1 cellular context compared by ENCODE assay signal in genomic region chr3:24640330-24640877, GRCh38.
TF ChIP-seq lines count a peak whose summit lies in the region.

No MANE protein-coding gene starts in this region.

TF ChIP-seq in HepG2, 621 proteins besides CTCF, POLR2A, EP300 and RAD21 (continued from another document):
- TF ChIP-seq ZNF646 (CRISPR knock-in tag; IDR thresholded peaks at IDR 0.05) (no peak), ZNF83 (CRISPR knock-in tag; IDR thresholded peaks at IDR 0.05; ENCODE audit: borderline replicate concordance) (no peak), CREB3 (CRISPR knock-in tag; IDR thresholded peaks at IDR 0.05) (no peak), FOXA3 (CRISPR knock-in tag; IDR thresholded peaks at IDR 0.05) (peak; percentile 15; the same call in 1 of the 2 replicates), ZNF672 (CRISPR knock-in tag; IDR thresholded peaks at IDR 0.05) (no peak), ZNF766 (CRISPR knock-in tag; IDR thresholded peaks at IDR 0.05; ENCODE audit: borderline replicate concordance) (no peak), ELF4 (CRISPR knock-in tag; IDR thresholded peaks at IDR 0.05; ENCODE audit: borderline replicate concordance) (no peak), STAT5B (CRISPR knock-in tag; IDR thresholded peaks at IDR 0.05) (no peak), CEBPG (CRISPR knock-in tag; IDR thresholded peaks at IDR 0.05) (peak; percentile 41; the same call in 1 of the 2 replicates), CERS6 (CRISPR knock-in tag; IDR thresholded peaks at IDR 0.05) (no peak), SRSF1 (optimal IDR thresholded peaks at IDR 0.05; ENCODE audit: low read depth, low read length) (no peak), ZNF230 (CRISPR knock-in tag; IDR thresholded peaks at IDR 0.05) (no peak), IRF2 (CRISPR knock-in tag; IDR thresholded peaks at IDR 0.05) (0 out of 2 replicates have a peak, but pooled peaks have one; percentile 26), ZBTB38 (CRISPR knock-in tag; IDR thresholded peaks at IDR 0.05) (no peak), ARNT (IDR thresholded peaks at IDR 0.05) (no peak), ZNF773 (CRISPR knock-in tag; IDR thresholded peaks at IDR 0.05; ENCODE audit: borderline replicate concordance) (no peak), ZNF563 (CRISPR knock-in tag; IDR thresholded peaks at IDR 0.05) (no peak)
- TF ChIP-seq, protein P1, sequence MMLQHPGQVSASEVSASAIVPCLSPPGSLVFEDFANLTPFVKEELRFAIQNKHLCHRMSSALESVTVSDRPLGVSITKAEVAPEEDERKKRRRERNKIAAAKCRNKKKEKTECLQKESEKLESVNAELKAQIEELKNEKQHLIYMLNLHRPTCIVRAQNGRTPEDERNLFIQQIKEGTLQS (CRISPR knock-in tag; IDR thresholded peaks at IDR 0.05), result no peak
- TF ChIP-seq, protein P2, sequence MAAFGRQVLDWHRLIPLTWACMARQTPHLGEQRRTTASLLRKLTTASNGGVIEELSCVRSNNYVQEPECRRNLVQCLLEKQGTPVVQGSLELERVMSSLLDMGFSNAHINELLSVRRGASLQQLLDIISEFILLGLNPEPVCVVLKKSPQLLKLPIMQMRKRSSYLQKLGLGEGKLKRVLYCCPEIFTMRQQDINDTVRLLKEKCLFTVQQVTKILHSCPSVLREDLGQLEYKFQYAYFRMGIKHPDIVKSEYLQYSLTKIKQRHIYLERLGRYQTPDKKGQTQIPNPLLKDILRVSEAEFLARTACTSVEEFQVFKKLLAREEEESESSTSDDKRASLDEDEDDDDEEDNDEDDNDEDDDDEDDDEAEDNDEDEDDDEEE (CRISPR knock-in tag; IDR thresholded peaks at IDR 0.05), result no peak
- TF ChIP-seq, protein P3, sequence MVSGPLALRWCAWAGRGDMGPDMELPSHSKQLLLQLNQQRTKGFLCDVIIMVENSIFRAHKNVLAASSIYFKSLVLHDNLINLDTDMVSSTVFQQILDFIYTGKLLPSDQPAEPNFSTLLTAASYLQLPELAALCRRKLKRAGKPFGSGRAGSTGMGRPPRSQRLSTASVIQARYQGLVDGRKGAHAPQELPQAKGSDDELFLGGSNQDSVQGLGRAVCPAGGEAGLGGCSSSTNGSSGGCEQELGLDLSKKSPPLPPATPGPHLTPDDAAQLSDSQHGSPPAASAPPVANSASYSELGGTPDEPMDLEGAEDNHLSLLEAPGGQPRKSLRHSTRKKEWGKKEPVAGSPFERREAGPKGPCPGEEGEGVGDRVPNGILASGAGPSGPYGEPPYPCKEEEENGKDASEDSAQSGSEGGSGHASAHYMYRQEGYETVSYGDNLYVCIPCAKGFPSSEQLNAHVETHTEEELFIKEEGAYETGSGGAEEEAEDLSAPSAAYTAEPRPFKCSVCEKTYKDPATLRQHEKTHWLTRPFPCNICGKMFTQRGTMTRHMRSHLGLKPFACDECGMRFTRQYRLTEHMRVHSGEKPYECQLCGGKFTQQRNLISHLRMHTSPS (CRISPR knock-in tag; IDR thresholded peaks at IDR 0.05; ENCODE audit: low read depth), result no peak
- TF ChIP-seq, protein P4, sequence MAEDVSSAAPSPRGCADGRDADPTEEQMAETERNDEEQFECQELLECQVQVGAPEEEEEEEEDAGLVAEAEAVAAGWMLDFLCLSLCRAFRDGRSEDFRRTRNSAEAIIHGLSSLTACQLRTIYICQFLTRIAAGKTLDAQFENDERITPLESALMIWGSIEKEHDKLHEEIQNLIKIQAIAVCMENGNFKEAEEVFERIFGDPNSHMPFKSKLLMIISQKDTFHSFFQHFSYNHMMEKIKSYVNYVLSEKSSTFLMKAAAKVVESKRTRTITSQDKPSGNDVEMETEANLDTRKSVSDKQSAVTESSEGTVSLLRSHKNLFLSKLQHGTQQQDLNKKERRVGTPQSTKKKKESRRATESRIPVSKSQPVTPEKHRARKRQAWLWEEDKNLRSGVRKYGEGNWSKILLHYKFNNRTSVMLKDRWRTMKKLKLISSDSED (CRISPR knock-in tag; IDR thresholded peaks at IDR 0.05), result no peak
